Comparison of ENCODE assay signal across 1 cellular context in genomic region chr3:9978664-9979349, GRCh38.
TF ChIP-seq lines count a peak whose summit lies in the region.

No MANE protein-coding gene starts in this region.

TF ChIP-seq in K562, 482 proteins besides CTCF, POLR2A, EP300 and RAD21 (continued from another document and continues in another):
- TF ChIP-seq CHD4 (IDR thresholded peaks at IDR 0.05; ENCODE audit: insufficient read depth, insufficient replicate concordance, low read depth, low read length, poor library complexity, severe bottlenecking), result no peak
- TF ChIP-seq CREB3 (tag; conservative IDR thresholded peaks at IDR 0.05; ENCODE audit: low read depth), result peak; percentile 85
- TF ChIP-seq ZBTB26 (CRISPR knock-in tag; IDR thresholded peaks at IDR 0.05), result peak; percentile 32; the same call in 1 of the 2 replicates
- no peak for TF ChIP-seq ZBTB8A (IDR thresholded peaks at IDR 0.05; ENCODE audit: partially characterized antibody)
- peak in 1 of 2 experiments; percentile 84; a peak in 2 of 4 replicates for TF ChIP-seq ARNT (IDR thresholded peaks at IDR 0.05)
- peak; percentile 80 for TF ChIP-seq HDAC3 (IDR thresholded peaks at IDR 0.05; ENCODE audit: borderline replicate concordance, partially characterized antibody)
- no peak for TF ChIP-seq ZNF551 (CRISPR knock-in tag; IDR thresholded peaks at IDR 0.05)
- TF ChIP-seq SRF (CRISPR knock-in tag; IDR thresholded peaks at IDR 0.05), result no peak
- TF ChIP-seq THRA (IDR thresholded peaks at IDR 0.05), result no peak
- no peak for TF ChIP-seq ZNF12 (CRISPR knock-in tag; IDR thresholded peaks at IDR 0.05)
- TF ChIP-seq PCBP1 (IDR thresholded peaks at IDR 0.05; ENCODE audit: low read depth, low read length, poor library complexity, severe bottlenecking), result no peak
- TF ChIP-seq PRPF4 (IDR thresholded peaks at IDR 0.05; ENCODE audit: insufficient read depth, low read depth, low read length, poor library complexity, severe bottlenecking), result no peak
- no peak for TF ChIP-seq POLR3A (IDR thresholded peaks at IDR 0.05; ENCODE audit: borderline replicate concordance, extremely low read depth, insufficient read depth, insufficient read length)
- TF ChIP-seq CTBP1 (IDR thresholded peaks at IDR 0.05; ENCODE audit: borderline replicate concordance), result peak; percentile 50; the same call in 1 of the 2 replicates
- TF ChIP-seq GTF2B (IDR thresholded peaks at IDR 0.05; ENCODE audit: extremely low read depth, insufficient read length), result no peak
- TF ChIP-seq NFXL1 (CRISPR knock-in tag; IDR thresholded peaks at IDR 0.05), result no peak
- no peak for TF ChIP-seq ESRRA (IDR thresholded peaks at IDR 0.05; ENCODE audit: borderline replicate concordance, low read depth)
- peak; percentile 51 for TF ChIP-seq TRIM28 (IDR thresholded peaks at IDR 0.05)
- TF ChIP-seq MBD2 (IDR thresholded peaks at IDR 0.05; ENCODE audit: borderline replicate concordance, low read depth), result peak; percentile 52; the same call in 1 of the 2 replicates
- no peak for TF ChIP-seq ILK (tag; IDR thresholded peaks at IDR 0.05; ENCODE audit: borderline replicate concordance, low read depth)
- no peak for TF ChIP-seq ID3 (CRISPR knock-in tag; IDR thresholded peaks at IDR 0.05)
- peak; percentile 72; the same call in 1 of the 2 replicates for TF ChIP-seq ID3 (tag; IDR thresholded peaks at IDR 0.05)
- no peak for TF ChIP-seq ETV6 (IDR thresholded peaks at IDR 0.05; ENCODE audit: borderline replicate concordance in 1 of 2, low read depth in 2 of 2, low read length in 1 of 2)
- no peak for TF ChIP-seq ETV6 (CRISPR knock-in tag; IDR thresholded peaks at IDR 0.05; ENCODE audit: borderline replicate concordance)
- 0 out of 2 replicates have a peak, but pooled peaks have one; percentile 17 for TF ChIP-seq KDM2B (CRISPR knock-in tag; IDR thresholded peaks at IDR 0.05)
- 0 out of 2 replicates have a peak, but pooled peaks have one; percentile 11 for TF ChIP-seq HLTF (IDR thresholded peaks at IDR 0.05)
- TF ChIP-seq LARP7 (IDR thresholded peaks at IDR 0.05), result 0 out of 2 replicates have a peak, but pooled peaks have one; percentile 72
- no peak for TF ChIP-seq RBM17 (IDR thresholded peaks at IDR 0.05; ENCODE audit: borderline replicate concordance, low read depth, low read length)
- TF ChIP-seq TEAD1 (CRISPR knock-in tag; IDR thresholded peaks at IDR 0.05), result peak in 1 of 2 experiments; percentile 35; a peak in 2 of 4 replicates
- TF ChIP-seq CTCFL (IDR thresholded peaks at IDR 0.05; ENCODE audit: borderline replicate concordance, insufficient read depth, low read depth, low read length, poor library complexity, severe bottlenecking), result no peak
- TF ChIP-seq IFI16 (CRISPR knock-in tag; IDR thresholded peaks at IDR 0.05), result no peak
- 0 out of 2 replicates have a peak, but pooled peaks have one; percentile 22 for TF ChIP-seq TRIM25 (IDR thresholded peaks at IDR 0.05; ENCODE audit: borderline replicate concordance)
- TF ChIP-seq RB1 (IDR thresholded peaks at IDR 0.05; ENCODE audit: low read depth), result no peak
- peak; percentile 83; the same call in 1 of the 2 replicates for TF ChIP-seq NFRKB (IDR thresholded peaks at IDR 0.05; ENCODE audit: low read depth)
- no peak for TF ChIP-seq ZNF407 (IDR thresholded peaks at IDR 0.05; ENCODE audit: low read depth)
- TF ChIP-seq ASH1L (IDR thresholded peaks at IDR 0.05; ENCODE audit: borderline replicate concordance, low read depth, partially characterized antibody), result no peak
- TF ChIP-seq TAF9B (IDR thresholded peaks at IDR 0.05; ENCODE audit: partially characterized antibody), result no peak
- no peak for TF ChIP-seq E2F3 (CRISPR knock-in tag; IDR thresholded peaks at IDR 0.05)
- TF ChIP-seq ZZZ3 (IDR thresholded peaks at IDR 0.05), result no peak
- TF ChIP-seq PHF20 (IDR thresholded peaks at IDR 0.05; ENCODE audit: partially characterized antibody), result no peak
- no peak for TF ChIP-seq SIN3B (IDR thresholded peaks at IDR 0.05; ENCODE audit: low read depth)
- TF ChIP-seq MTA1 (IDR thresholded peaks at IDR 0.05; ENCODE audit: borderline replicate concordance), result no peak; the same call in 1 of the 2 replicates
- no peak for TF ChIP-seq ZNF79 (CRISPR knock-in tag; IDR thresholded peaks at IDR 0.05; ENCODE audit: low read depth)
- TF ChIP-seq HOXB6 (CRISPR knock-in tag; IDR thresholded peaks at IDR 0.05; ENCODE audit: borderline replicate concordance), result no peak
- no peak for TF ChIP-seq PPARD (CRISPR knock-in tag; IDR thresholded peaks at IDR 0.05)
